8 cellular contexts compared by ENCODE assay signal in the genomic region with DNA sequence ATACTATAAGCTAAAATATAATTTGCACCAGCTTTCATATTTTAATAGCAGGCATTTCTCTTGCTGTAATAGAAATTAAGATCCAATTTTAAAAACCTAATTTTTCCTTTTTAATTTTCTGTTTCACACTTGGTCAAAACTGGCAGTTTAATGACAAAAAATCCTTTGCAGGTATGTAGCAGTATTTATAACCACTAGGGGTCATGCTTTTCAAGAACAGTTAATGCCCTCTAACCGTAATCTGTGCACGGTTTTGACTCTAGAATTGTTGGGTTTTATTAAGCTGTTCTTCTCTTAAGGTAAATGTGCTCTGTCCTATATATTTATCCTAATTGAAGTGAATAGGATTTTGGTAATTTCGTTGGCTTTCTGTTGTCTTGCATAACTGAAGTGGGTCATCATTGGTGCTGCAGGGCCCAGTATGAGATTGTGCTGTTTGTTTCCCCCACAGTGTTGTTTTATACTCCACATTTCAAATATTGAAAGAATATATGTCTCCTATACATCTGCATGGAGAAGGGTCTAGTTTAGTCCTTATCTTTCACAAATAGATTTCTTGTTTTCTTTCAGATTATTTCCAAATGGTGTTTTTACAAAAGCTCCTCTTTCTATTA.
DNase-seq lines count a peak whose midpoint lies in the region; ATAC-seq and TF ChIP-seq lines count a peak whose summit lies in the region.

No MANE protein-coding gene starts in this region.

- H3K9ac ChIP-seq in colonic mucosa (ENCODE audit: low read depth in 2 of 2, low read length in 2 of 2) = no peak overlapping the region

- H3K36me3 ChIP-seq in colonic mucosa (no peaks in the 10 kb centered on the region), lung (ENCODE audit: control insufficient read depth in 2 of 2, insufficient read depth in 2 of 2, low read length in 2 of 2) (peaks cover 1 to 4% of the 10 kb centered on the region in 2 donors)

- H3K27me3 Mint-ChIP-seq in natural killer cell (ENCODE audit: low read depth in 2 of 2) = no peaks in the 10 kb centered on the region
- no peaks in the 10 kb centered on the region for H3K27me3 Mint-ChIP-seq in natural killer cell treated with Interleukin-12 subunit alpha and Interleukin-12 subunit beta and Interleukin-15 and Interleukin-18, amount 100 ng/mL, for 72 hours
- H3K27me3 Mint-ChIP-seq in activated naive CD8-positive, alpha-beta T cell treated with anti-CD3 and anti-CD28 coated beads for 36 hours = no peaks in the 10 kb centered on the region

- H3K4me3 Mint-ChIP-seq in natural killer cell = no peak overlapping the region
- no peak overlapping the region for H3K4me3 Mint-ChIP-seq in natural killer cell treated with Interleukin-12 subunit alpha and Interleukin-12 subunit beta and Interleukin-15 and Interleukin-18, amount 100 ng/mL, for 72 hours
- H3K4me3 Mint-ChIP-seq in activated naive CD8-positive, alpha-beta T cell treated with anti-CD3 and anti-CD28 coated beads for 36 hours = no peak overlapping the region

- TF ChIP-seq CTCF in natural killer cell (IDR thresholded peaks at IDR 0.05) (peak; percentile 59), colonic mucosa (IDR thresholded peaks at IDR 0.05) (peak; percentile 72), lung (IDR thresholded peaks at IDR 0.05; ENCODE audit: control extremely low read depth, extremely low read depth) (peak; percentile 42)

- no peak overlapping the region for H3K4me3 ChIP-seq in colonic mucosa
- no peak overlapping the region for H3K4me3 ChIP-seq in lung

- no peaks in the 10 kb centered on the region for H3K9me3 ChIP-seq in colonic mucosa
- no peaks in the 10 kb centered on the region for H3K9me3 ChIP-seq in lung (ENCODE audit: control insufficient read depth in 2 of 2, insufficient read depth in 1 of 2, low read length in 1 of 2)

- WGBS in lung, 2 donors = 17 to 23% methylated on average over 3 of the region's 3 CpGs

- no peak overlapping the region for H3K27ac Mint-ChIP-seq in natural killer cell
- H3K27ac Mint-ChIP-seq in natural killer cell treated with Interleukin-12 subunit alpha and Interleukin-12 subunit beta and Interleukin-15 and Interleukin-18, amount 100 ng/mL, for 72 hours = no peak overlapping the region
- H3K27ac Mint-ChIP-seq in activated naive CD8-positive, alpha-beta T cell treated with anti-CD3 and anti-CD28 coated beads for 36 hours = no peak overlapping the region

- no peaks in the 10 kb centered on the region for H3K36me3 Mint-ChIP-seq in natural killer cell
- H3K36me3 Mint-ChIP-seq in natural killer cell treated with Interleukin-12 subunit alpha and Interleukin-12 subunit beta and Interleukin-15 and Interleukin-18, amount 100 ng/mL, for 72 hours = peaks cover 5% of the 10 kb centered on the region
- H3K36me3 Mint-ChIP-seq in activated naive CD8-positive, alpha-beta T cell treated with anti-CD3 and anti-CD28 coated beads for 36 hours = peaks cover 14% of the 10 kb centered on the region

- ATAC-seq in natural killer cell = peak in 2 of 3 donors; percentile 59 to 62
- no peak for ATAC-seq in natural killer cell treated with Interleukin-12 subunit alpha and Interleukin-12 subunit beta and Interleukin-15 and Interleukin-18, amount 100 ng/mL, for 72 hours
- no peak for ATAC-seq in lung (ENCODE audit: insufficient read depth, low FRiP score)
- no peak for ATAC-seq in HG02610 (IDR thresholded peaks at IDR 0.05; ENCODE audit: unreplicated experiment)

- H3K27ac ChIP-seq in colonic mucosa (no peak overlapping the region), lung (ENCODE audit: low read depth in 1 of 2, low read length in 1 of 2) (no peak overlapping the region)

- peaks cover 4 to 5% of the 10 kb centered on the region in 2 donors for H3K4me1 Mint-ChIP-seq in natural killer cell
- H3K4me1 Mint-ChIP-seq in natural killer cell treated with Interleukin-12 subunit alpha and Interleukin-12 subunit beta and Interleukin-15 and Interleukin-18, amount 100 ng/mL, for 72 hours (ENCODE audit: low read depth in 2 of 2) = no peaks in the 10 kb centered on the region
- H3K4me1 Mint-ChIP-seq in activated naive CD8-positive, alpha-beta T cell treated with anti-CD3 and anti-CD28 coated beads for 36 hours = peaks cover 3% of the 10 kb centered on the region

- H3K9me3 Mint-ChIP-seq in natural killer cell = no peaks in the 10 kb centered on the region
- H3K9me3 Mint-ChIP-seq in natural killer cell treated with Interleukin-12 subunit alpha and Interleukin-12 subunit beta and Interleukin-15 and Interleukin-18, amount 100 ng/mL, for 72 hours = no peaks in the 10 kb centered on the region
- H3K9me3 Mint-ChIP-seq in activated naive CD8-positive, alpha-beta T cell treated with anti-CD3 and anti-CD28 coated beads for 36 hours = no peaks in the 10 kb centered on the region

- H3K4me1 ChIP-seq in colonic mucosa = no peaks in the 10 kb centered on the region
- no peaks in the 10 kb centered on the region for H3K4me1 ChIP-seq in lung (ENCODE audit: control insufficient read depth in 2 of 2, insufficient read depth in 2 of 2, low read length in 2 of 2)

- no peaks in the 10 kb centered on the region for H3K27me3 ChIP-seq in colonic mucosa
- no peaks in the 10 kb centered on the region for H3K27me3 ChIP-seq in lung (ENCODE audit: control insufficient read depth, insufficient read depth)

- intact Hi-C loops in natural killer cell (cut with micrococcal nuclease) = no loop called here
- intact Hi-C loops in colonic mucosa (cut with DNase I) = loop anchor here (10.0 kb wide), 1 partner anchor 487 kb away; no protein-coding TSS in a partner anchor

- no peak for DNase-seq in natural killer cell
- DNase-seq in natural killer cell treated with Interleukin-12 subunit alpha and Interleukin-12 subunit beta and Interleukin-15 and Interleukin-18, amount 100 ng/mL, for 72 hours (ENCODE audit: low spot score) = no peak
- peak; percentile 50 for DNase-seq in NCI-H446 treated with DMSO at 0.1 percent for 48 hours (lab: John Stamatoyannopoulos, UW)
- DNase-seq in colonic mucosa = no peak
- DNase-seq in lung (ENCODE audit: low spot score) = no peak
- no peak for DNase-seq in T1000 (lab: John Stamatoyannopoulos, UW)
- DNase-seq in activated naive CD8-positive, alpha-beta T cell treated with anti-CD3 and anti-CD28 coated beads for 36 hours = no peak

Comparison
In these comparisons a context has a peak if more than half of its experiments do, and no peak if none do; other contexts are left out.
1. ATAC-seq: peak in natural killer cell (2 of 3); none in natural killer cell treated with Interleukin-12 subunit alpha and Interleukin-12 subunit beta and Interleukin-15 and Interleukin-18, amount 100 ng/mL, for 72 hours (0 of 2), lung (single experiment) and HG02610 (single experiment).
2. Peak in every context shown above with its lines, with median percentiles within 50 percentile points of each other: CTCF ChIP-seq.